1 cellular context compared by ENCODE assay signal in the genomic region with DNA sequence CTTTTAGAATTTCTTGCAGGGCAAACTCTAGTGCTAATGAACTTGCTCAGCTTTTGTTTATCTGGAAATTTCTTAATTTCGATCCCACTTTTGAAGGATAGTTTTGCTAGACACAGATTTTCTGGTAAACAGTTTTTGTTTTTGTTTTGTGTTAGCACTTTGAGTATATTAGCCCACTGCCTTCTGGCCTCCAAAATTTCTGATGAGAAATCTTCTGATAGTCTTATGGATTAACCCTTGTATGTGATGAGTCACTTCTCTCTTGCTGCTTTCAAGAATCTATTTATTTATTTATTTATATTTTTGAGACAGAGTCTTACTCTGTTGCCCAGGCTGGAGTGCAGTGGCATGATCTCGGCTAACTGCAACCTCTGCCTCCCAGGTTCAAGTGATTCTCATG.
TF ChIP-seq lines count a peak whose summit lies in the region.

No MANE protein-coding gene starts in this region.

TF ChIP-seq in HEK293, 187 proteins besides CTCF, POLR2A, EP300 and RAD21 (continued from another document):
- no peak for TF ChIP-seq PATZ1 (tag by site-specific recombination; IDR thresholded peaks at IDR 0.05)
- peak; percentile 75 for TF ChIP-seq SETDB1 (IDR thresholded peaks at IDR 0.05; ENCODE audit: insufficient read length, low read length)
- TF ChIP-seq ZNF214 (tag by site-specific recombination; IDR thresholded peaks at IDR 0.05; ENCODE audit: borderline replicate concordance): no peak
- peak; percentile 94 for TF ChIP-seq ZNF791 (tag by site-specific recombination; IDR thresholded peaks at IDR 0.05)
